In the genomic region with DNA sequence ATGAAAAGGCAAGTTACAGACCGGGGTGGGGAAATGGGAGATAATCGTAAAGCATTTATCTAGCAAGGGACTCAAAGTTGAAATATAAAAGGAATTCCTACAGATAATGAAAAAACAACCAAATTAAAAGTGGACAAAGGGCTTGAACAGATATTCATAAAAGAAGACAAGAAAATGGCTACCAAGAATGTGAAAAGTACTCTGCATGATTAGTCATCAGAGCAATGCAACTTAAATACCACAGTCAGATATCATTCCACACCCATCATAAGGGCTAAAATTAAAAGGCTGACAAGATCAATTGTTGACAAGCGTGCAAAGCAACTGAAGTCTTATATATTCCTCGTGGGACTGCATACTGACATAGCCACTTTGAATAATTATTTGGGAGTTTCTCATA, we compare ENCODE assay signal across 1 cellular context.
TF ChIP-seq lines count a peak whose summit lies in the region.

No MANE protein-coding gene starts in this region.

TF ChIP-seq in K562, 482 proteins besides CTCF, POLR2A, EP300 and RAD21 (continued from another document):
- TF ChIP-seq, protein P1, sequence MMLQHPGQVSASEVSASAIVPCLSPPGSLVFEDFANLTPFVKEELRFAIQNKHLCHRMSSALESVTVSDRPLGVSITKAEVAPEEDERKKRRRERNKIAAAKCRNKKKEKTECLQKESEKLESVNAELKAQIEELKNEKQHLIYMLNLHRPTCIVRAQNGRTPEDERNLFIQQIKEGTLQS (IDR thresholded peaks at IDR 0.05), result peak; percentile 26; the same call in 1 of the 2 replicates
- TF ChIP-seq, protein P1 (CRISPR knock-in tag; conservative IDR thresholded peaks at IDR 0.05), result no peak
- TF ChIP-seq TOE1 (IDR thresholded peaks at IDR 0.05; ENCODE audit: borderline replicate concordance), result no peak
- no peak for TF ChIP-seq TOE1 (CRISPR knock-in tag; IDR thresholded peaks at IDR 0.05; ENCODE audit: borderline replicate concordance, low read depth)
- no peak for TF ChIP-seq JUND (IDR thresholded peaks at IDR 0.05; ENCODE audit: borderline replicate concordance, low read depth, low read length)
- 0 out of 3 replicates have a peak, but pooled peaks have one; percentile 16 for TF ChIP-seq JUND (tag; IDR thresholded peaks at IDR 0.05; ENCODE audit: borderline replicate concordance, low read depth, low read length)
- TF ChIP-seq RBM25 (IDR thresholded peaks at IDR 0.05; ENCODE audit: low read depth, low read length, severe bottlenecking), result peak; percentile 71
- TF ChIP-seq SREBF1 (IDR thresholded peaks at IDR 0.05; ENCODE audit: borderline replicate concordance, low read depth, low read length), result no peak
- TF ChIP-seq ZFP36 (IDR thresholded peaks at IDR 0.05; ENCODE audit: low read depth, low read length, partially characterized antibody), result peak; percentile 64
- peak; percentile 28; the same call in 1 of the 2 replicates for TF ChIP-seq FOSL1 (tag; conservative IDR thresholded peaks at IDR 0.05)
- TF ChIP-seq, protein P2, sequence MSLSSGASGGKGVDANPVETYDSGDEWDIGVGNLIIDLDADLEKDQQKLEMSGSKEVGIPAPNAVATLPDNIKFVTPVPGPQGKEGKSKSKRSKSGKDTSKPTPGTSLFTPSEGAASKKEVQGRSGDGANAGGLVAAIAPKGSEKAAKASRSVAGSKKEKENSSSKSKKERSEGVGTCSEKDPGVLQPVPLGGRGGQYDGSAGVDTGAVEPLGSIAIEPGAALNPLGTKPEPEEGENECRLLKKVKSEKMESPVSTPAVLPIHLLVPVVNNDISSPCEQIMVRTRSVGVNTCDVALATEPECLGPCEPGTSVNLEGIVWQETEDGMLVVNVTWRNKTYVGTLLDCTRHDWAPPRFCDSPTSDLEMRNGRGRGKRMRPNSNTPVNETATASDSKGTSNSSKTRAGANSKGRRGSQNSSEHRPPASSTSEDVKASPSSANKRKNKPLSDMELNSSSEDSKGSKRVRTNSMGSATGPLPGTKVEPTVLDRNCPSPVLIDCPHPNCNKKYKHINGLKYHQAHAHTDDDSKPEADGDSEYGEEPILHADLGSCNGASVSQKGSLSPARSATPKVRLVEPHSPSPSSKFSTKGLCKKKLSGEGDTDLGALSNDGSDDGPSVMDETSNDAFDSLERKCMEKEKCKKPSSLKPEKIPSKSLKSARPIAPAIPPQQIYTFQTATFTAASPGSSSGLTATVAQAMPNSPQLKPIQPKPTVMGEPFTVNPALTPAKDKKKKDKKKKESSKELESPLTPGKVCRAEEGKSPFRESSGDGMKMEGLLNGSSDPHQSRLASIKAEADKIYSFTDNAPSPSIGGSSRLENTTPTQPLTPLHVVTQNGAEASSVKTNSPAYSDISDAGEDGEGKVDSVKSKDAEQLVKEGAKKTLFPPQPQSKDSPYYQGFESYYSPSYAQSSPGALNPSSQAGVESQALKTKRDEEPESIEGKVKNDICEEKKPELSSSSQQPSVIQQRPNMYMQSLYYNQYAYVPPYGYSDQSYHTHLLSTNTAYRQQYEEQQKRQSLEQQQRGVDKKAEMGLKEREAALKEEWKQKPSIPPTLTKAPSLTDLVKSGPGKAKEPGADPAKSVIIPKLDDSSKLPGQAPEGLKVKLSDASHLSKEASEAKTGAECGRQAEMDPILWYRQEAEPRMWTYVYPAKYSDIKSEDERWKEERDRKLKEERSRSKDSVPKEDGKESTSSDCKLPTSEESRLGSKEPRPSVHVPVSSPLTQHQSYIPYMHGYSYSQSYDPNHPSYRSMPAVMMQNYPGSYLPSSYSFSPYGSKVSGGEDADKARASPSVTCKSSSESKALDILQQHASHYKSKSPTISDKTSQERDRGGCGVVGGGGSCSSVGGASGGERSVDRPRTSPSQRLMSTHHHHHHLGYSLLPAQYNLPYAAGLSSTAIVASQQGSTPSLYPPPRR (CRISPR knock-in tag; IDR thresholded peaks at IDR 0.05; ENCODE audit: borderline replicate concordance), result no peak
